Comparison of ENCODE assay signal across 9 cellular contexts in the genomic region with DNA sequence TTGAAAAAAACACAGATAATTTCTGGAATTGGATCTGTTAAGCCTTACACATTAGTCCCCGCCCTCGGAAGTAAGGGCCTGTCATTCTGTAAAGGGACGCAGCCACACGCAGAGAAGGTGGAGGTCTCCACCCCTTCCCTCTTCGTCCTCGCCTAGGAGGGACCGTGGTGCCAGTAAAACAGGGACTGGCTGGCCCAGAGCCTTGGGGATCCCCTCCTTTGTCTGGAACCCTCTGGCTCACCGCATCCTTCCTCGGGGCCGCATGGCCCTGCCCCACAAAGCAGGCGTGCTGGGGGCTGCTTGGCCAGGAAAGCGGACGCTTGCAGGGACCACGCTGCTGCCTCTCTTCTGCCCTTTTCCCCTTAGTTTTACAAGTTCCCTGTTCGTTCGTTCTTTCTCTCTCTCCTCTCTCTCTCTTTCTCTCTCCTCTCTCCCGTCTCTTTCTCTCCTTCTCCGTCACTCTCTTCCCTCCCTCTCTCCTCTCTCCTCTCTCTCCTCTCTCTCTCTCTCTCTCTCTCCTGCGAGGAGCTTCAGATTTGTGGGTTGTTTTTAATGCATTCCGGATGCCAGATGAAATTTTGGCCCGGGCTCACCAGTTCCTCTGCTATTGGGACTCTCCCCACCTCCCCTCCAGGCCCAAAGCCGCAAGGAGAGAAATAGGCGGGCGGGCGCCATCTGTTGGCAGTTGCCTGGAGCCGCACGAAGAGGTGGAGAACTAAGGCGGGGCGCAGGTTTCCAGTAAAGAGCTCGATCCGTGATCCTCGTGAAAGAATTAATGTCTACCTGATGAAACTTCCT. TPM values are rescaled to one million over a fixed set of nuclear protein-coding genes. Genes with fewer than 3 reads are reported as not detected.
DNase-seq lines count a peak whose midpoint lies in the region; ATAC-seq, FAIRE-seq and TF ChIP-seq lines count a peak whose summit lies in the region.
"Had no signal": no experiment of that assay in that cellular context is flagged by ENCODE, and none has a peak within 500 bp of the region (broad histone marks: within the 10 kb centered on the region; RNA-seq: fewer than 3 reads in every experiment).

No MANE protein-coding gene starts in this region.

- H2AFZ ChIP-seq in endothelial cell of umbilical vein (ENCODE audit: low read depth, low read length), result peak overlapping the region; percentile 25

- peak overlapping the region; percentile 13 for H3K27ac ChIP-seq in endothelial cell of umbilical vein (ENCODE audit: insufficient read depth, low read depth, low read length)

- intact Hi-C loops in endothelial cell of umbilical vein (cut with micrococcal nuclease), result loop anchor here (1.0 to 2.0 kb wide), 4 partner anchors 12 to 242 kb away; no protein-coding TSS in a partner anchor

- H3K9me3 ChIP-seq in endothelial cell of umbilical vein (replicated peaks; ENCODE audit: control insufficient read depth, insufficient read depth, low read length), result no peaks in the 10 kb centered on the region

- peaks cover 4% of the 10 kb centered on the region in 2 experiments for H3K36me3 ChIP-seq in endothelial cell of umbilical vein (ENCODE audit: control insufficient read depth in 2 of 2, extremely low read depth in 1 of 2, insufficient read depth in 2 of 2, low read length in 2 of 2)

- dilution Hi-C loops in endothelial cell of umbilical vein (cut with MboI; ENCODE audit: extremely low pct_ligation_motif_present, low sequenced_read_pairs), result no loop called here

- no peaks in the 10 kb centered on the region for H3K9me1 ChIP-seq in endothelial cell of umbilical vein (replicated peaks; ENCODE audit: control insufficient read depth, extremely low read depth, insufficient read depth, low read length)

- no peak for TF ChIP-seq POLR2A in endothelial cell of umbilical vein (IDR thresholded peaks at IDR 0.05; ENCODE audit: low read depth, low read length)

- no peaks in the 10 kb centered on the region for H3K27me3 ChIP-seq in endothelial cell of umbilical vein (ENCODE audit: control insufficient read depth in 2 of 2, insufficient read depth in 2 of 2, low read length in 2 of 2)

- H3K4me3 ChIP-seq in endothelial cell of umbilical vein (replicated peaks in 1 of 3; ENCODE audit: insufficient read depth in 1 of 3, low read depth in 1 of 3, low read length in 3 of 3), result no peak overlapping the region

- no TSS peak for BruUV-seq in endothelial cell of umbilical vein (replicated peaks; lab: Mats Ljungman, UMichigan)

- peak; percentile 90 to 91 for TF ChIP-seq CTCF in endothelial cell of umbilical vein (IDR thresholded peaks at IDR 0.05; ENCODE audit: extremely low read depth in 1 of 2, insufficient read depth in 1 of 2, low read depth in 1 of 2, low read length in 2 of 2)

- peak; percentile 78 for ATAC-seq in HG02870 (IDR thresholded peaks at IDR 0.05; ENCODE audit: unreplicated experiment)

- H3K4me2 ChIP-seq in endothelial cell of umbilical vein (ENCODE audit: insufficient read depth, low read length), result peak overlapping the region; percentile 53

- peaks cover 15% of the 10 kb centered on the region for H3K4me1 ChIP-seq in endothelial cell of umbilical vein (ENCODE audit: control insufficient read depth, extremely low read depth, insufficient read depth, low read length)

- no peaks in the 10 kb centered on the region for H4K20me1 ChIP-seq in endothelial cell of umbilical vein (replicated peaks; ENCODE audit: control insufficient read depth, extremely low read depth, insufficient read depth, low read length)

- no peaks in the 10 kb centered on the region for H3K79me2 ChIP-seq in endothelial cell of umbilical vein (ENCODE audit: control insufficient read depth, insufficient read depth, low read length)

- DNase-seq in NCI-H1417 (lab: John Stamatoyannopoulos, UW) (peak; percentile 2 to 48 (median 4)), NCI-H1417 treated with DMSO at 0.1 percent for 48 hours (lab: John Stamatoyannopoulos, UW) (no peak), NCI-H69 (lab: John Stamatoyannopoulos, UW) (peak; percentile 44), endothelial cell of umbilical vein (ENCODE audit: low read depth, low spot score) (peak; percentile 58), mucosa of gallbladder (ENCODE audit: low spot score) (peak; percentile 84)
- DNase-seq in activated CD8-positive, alpha-beta memory T cell treated with anti-CD3 and anti-CD28 coated beads, Interleukin-2, amount 50 U/mL, for 4 hours, result peak; percentile 57
- peak; percentile 62 to 67 for DNase-seq in stimulated activated CD8-positive, alpha-beta memory T cell treated with anti-CD3 and anti-CD28 coated beads, Interleukin-2, amount 100 ng/mL, for 48 hours (ENCODE audit: low read depth in 2 of 2)

- POLR2A ChIA-PET in endothelial cell of umbilical vein (lab: Charles Lee), result interaction anchor here (0.7 to 1.0 kb wide), 2 partner anchors 241 to 770 kb away, joined by 3 to 4 read pairs; no protein-coding TSS in a partner anchor

- CTCF ChIA-PET in endothelial cell of umbilical vein (lab: Charles Lee), result interaction anchor here (0.6 to 7.4 kb wide), 80 partner anchors 8 to 497 kb away, joined by 3 to 410 read pairs (median 5); a partner anchor contains a TSS

- FAIRE-seq in endothelial cell of umbilical vein (lab: Jason Lieb, UNC), result peak; percentile 47
- FAIRE-seq: G401.6 had no signal

- peak overlapping the region; percentile 17 for H3K9ac ChIP-seq in endothelial cell of umbilical vein (replicated peaks; ENCODE audit: extremely low read depth, insufficient read depth, low read length)

TF ChIP-seq in endothelial cell of umbilical vein, 7 proteins besides CTCF, POLR2A, EP300 and RAD21:
- TF ChIP-seq MYC (IDR thresholded peaks at IDR 0.05; ENCODE audit: low read depth, low read length) (no peak), POLR2AphosphoS5 (IDR thresholded peaks at IDR 0.05; ENCODE audit: insufficient read depth, low read depth, low read length) (peak; percentile 17)

RNA-seq across cellular contexts. Expression of a gene that starts 35.1 kb away (rescaled TPM):
- 11.6 and 13.6 TPM in 2 replicates for total RNA-seq in endothelial cell of umbilical vein
- polyA plus RNA-seq in endothelial cell of umbilical vein, result 11.5 and 14.3 TPM in 2 replicates
- polyA plus RNA-seq in endothelial cell of umbilical vein (2011; cell fraction: cytosol; rRNA removed), result 2.1 and 2.5 TPM in 2 replicates
- 86.8 and 118 TPM in 2 replicates for polyA plus RNA-seq in endothelial cell of umbilical vein (2011; cell fraction: nucleus; rRNA removed)
- 1.4 and 2.0 TPM in 2 replicates for polyA plus RNA-seq in endothelial cell of umbilical vein (2012)
- polyA minus RNA-seq in endothelial cell of umbilical vein, result 28.7 and 31.1 TPM in 2 replicates
- not detected for polyA minus RNA-seq in endothelial cell of umbilical vein (2011; cell fraction: cytosol; rRNA and poly(A)+ RNA removed)
- polyA minus RNA-seq in endothelial cell of umbilical vein (2011; cell fraction: nucleus; rRNA and poly(A)+ RNA removed), result 30.6 and 36.2 TPM in 2 replicates
- total RNA-seq in mucosa of gallbladder, result 6.0 TPM
